22 cellular contexts compared by ENCODE assay signal in the genomic region with DNA sequence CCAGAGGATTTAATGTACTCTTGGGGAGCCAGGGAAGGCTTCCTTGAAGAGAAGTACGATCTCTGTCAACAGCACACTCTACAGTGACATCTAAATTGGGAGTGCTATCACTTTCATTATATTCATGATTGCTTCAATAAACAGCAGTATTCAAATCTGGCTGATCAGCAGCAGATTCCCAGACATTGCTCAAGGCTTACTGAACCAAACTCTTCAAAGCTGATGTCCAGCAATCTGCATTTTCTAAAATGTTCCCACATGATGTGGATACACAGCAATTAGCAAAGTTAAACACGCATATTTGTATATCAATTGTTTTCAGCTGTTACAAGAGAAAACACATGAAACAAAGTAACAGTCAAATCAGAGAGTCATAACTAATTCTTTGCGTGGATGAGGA. TPM values are rescaled to one million over a fixed set of nuclear protein-coding genes. Genes with fewer than 3 reads are reported as not detected.
DNase-seq lines count a peak whose midpoint lies in the region; ATAC-seq and TF ChIP-seq lines count a peak whose summit lies in the region.
"Had no signal": no experiment of that assay in that cellular context is flagged by ENCODE, and none has a peak within 500 bp of the region (broad histone marks: within the 10 kb centered on the region; RNA-seq: fewer than 3 reads in every experiment).

No MANE protein-coding gene starts in this region.

- H3K4me1 ChIP-seq in lower lobe of right lung = no peaks in the 10 kb centered on the region
- no peaks in the 10 kb centered on the region for H3K4me1 ChIP-seq in skeletal muscle tissue (ENCODE audit: control insufficient read depth in 3 of 3, insufficient read depth in 3 of 3, low read length in 3 of 3)
- H3K4me1 ChIP-seq: heart left ventricle had no signal

- intact Hi-C loops in lower lobe of right lung (cut with DNase I) = no loop called here

- H3K9ac ChIP-seq in skeletal muscle tissue (ENCODE audit: low read depth in 1 of 3, low read length in 3 of 3) = no peak overlapping the region

- peak; percentile 66 for DNase-seq in BJ (ENCODE audit: low read depth)
- DNase-seq in coronary artery (ENCODE audit: low spot score) = no peak
- DNase-seq in lower lobe of right lung = no peak
- no peak for DNase-seq in NCI-H69 (lab: John Stamatoyannopoulos, UW)
- no peak for DNase-seq in omental fat pad (ENCODE audit: low spot score)
- DNase-seq in retina = no peak
- DNase-seq: activated CD4-positive, alpha-beta T cell treated with anti-CD3 and anti-CD28 coated beads, Interleukin-2, amount 10 ng/mL, durations not matched to agents 24 days and 14 days; CD8-positive, alpha-beta T cell; DMS53; GF-D8; heart left ventricle; left ventricle myocardium superior; NCI-H1092; NCI-H1930; NCI-H82; OCI-M1; right cardiac atrium had no signal

- POLR2A ChIA-PET in BJ (lab: Charles Lee) = no interaction called here

- peak overlapping the region in 1 of 2 donors; percentile 5 for H3K27ac ChIP-seq in coronary artery
- peak overlapping the region; percentile 42 for H3K27ac ChIP-seq in lower lobe of right lung
- H3K27ac ChIP-seq in skeletal muscle tissue (ENCODE audit: low read depth, low read length) = peak overlapping the region; percentile 2
- H3K27ac ChIP-seq: heart left ventricle, VCaP had no signal

- H3K9me3 ChIP-seq in lower lobe of right lung (no peaks in the 10 kb centered on the region), skeletal muscle tissue (ENCODE audit: control insufficient read depth in 3 of 3, low read length in 3 of 3) (no peaks in the 10 kb centered on the region)

- CTCF ChIA-PET in BJ (lab: Yijun Ruan, JAX) = interaction anchor here (1.2 kb wide), 1 partner anchor 9 kb away, joined by 3 read pairs; no protein-coding TSS in a partner anchor

- no peaks in the 10 kb centered on the region for H3K27me3 ChIP-seq in BJ (ENCODE audit: control insufficient read depth, insufficient read depth, low read length)
- no peaks in the 10 kb centered on the region for H3K27me3 ChIP-seq in lower lobe of right lung (ENCODE audit: low read depth)
- no peaks in the 10 kb centered on the region for H3K27me3 ChIP-seq in skeletal muscle tissue (ENCODE audit: control insufficient read depth in 3 of 3, insufficient read depth in 3 of 3, low read length in 3 of 3)
- H3K27me3 ChIP-seq: heart left ventricle had no signal

- H3K4me3 ChIP-seq in BJ (ENCODE audit: low read depth, low read length) (no peak overlapping the region), coronary artery (peak overlapping the region; percentile 37), lower lobe of right lung (no peak overlapping the region), skeletal muscle tissue (ENCODE audit: low read length in 3 of 3) (no peak overlapping the region)
- H3K4me3 ChIP-seq: GM12878, heart left ventricle had no signal

- H3K36me3 ChIP-seq in BJ (ENCODE audit: control insufficient read depth, insufficient read depth, low read length) (no peaks in the 10 kb centered on the region), lower lobe of right lung (no peaks in the 10 kb centered on the region), skeletal muscle tissue (ENCODE audit: control insufficient read depth in 3 of 3, insufficient read depth in 3 of 3, low read length in 3 of 3) (no peaks in the 10 kb centered on the region)
- H3K36me3 ChIP-seq: heart left ventricle had no signal

- TF ChIP-seq CTCF in BJ (IDR thresholded peaks at IDR 0.05; ENCODE audit: insufficient read depth, low read depth, low read length) = no peak
- TF ChIP-seq CTCF in coronary artery (IDR thresholded peaks at IDR 0.05) = no peak
- TF ChIP-seq CTCF in lower lobe of right lung (IDR thresholded peaks at IDR 0.05) = no peak
- no peak for TF ChIP-seq CTCF in omental fat pad (IDR thresholded peaks at IDR 0.05)

- no peak for ATAC-seq in lower lobe of right lung
- ATAC-seq in omental fat pad (ENCODE audit: low FRiP score) = no peak
- ATAC-seq in HG03045 (IDR thresholded peaks at IDR 0.05; ENCODE audit: unreplicated experiment) = no peak
- ATAC-seq: CD8-positive, alpha-beta T cell; GM12878; heart left ventricle; HepG2; left ventricle myocardium superior; right cardiac atrium had no signal

RNA-seq across cellular contexts. Expression of gene SYTL2, which starts 44.1 kb away (rescaled TPM):
- polyA plus RNA-seq in BJ (2011; rRNA removed) = 43.5 and 70.9 TPM in 2 replicates
- polyA minus RNA-seq in BJ (2011; rRNA and poly(A)+ RNA removed) = 23.2 and 28.6 TPM in 2 replicates
- total RNA-seq in lower lobe of right lung (23.6 TPM), skeletal muscle tissue (51.1 TPM), omental fat pad (10 to 100 TPM; 14.3 to 33.9 (median 17.8) TPM)
